Comparison of ENCODE assay signal across 23 cellular contexts in genomic region chr2:139354518-139354917, GRCh38.
"Had no signal": no experiment of that assay in that cellular context is flagged by ENCODE, and none has a peak within 500 bp of the region (broad histone marks: within the 10 kb centered on the region; RNA-seq: fewer than 3 reads in every experiment).

No MANE protein-coding gene starts in this region.

- H3K27ac ChIP-seq: ascending aorta, body of pancreas, breast epithelium, KMS-11, PC-9, RWPE1 had no signal

- H3K9me3 ChIP-seq: ascending aorta had no signal

- H3K27me3 ChIP-seq: ascending aorta, body of pancreas, breast epithelium had no signal

- H3K36me3 ChIP-seq: ascending aorta, breast epithelium had no signal

- H3K4me1 ChIP-seq: ascending aorta, body of pancreas, breast epithelium had no signal

- DNase-seq: activated CD4-positive, alpha-beta T cell treated with anti-CD3 and anti-CD28 coated beads for 36 hours; activated CD4-positive, alpha-beta T cell treated with anti-CD3 and anti-CD28 coated beads, Interleukin-2, amount 10 ng/mL, durations not matched to agents 7 days and 5 days; activated CD4-positive, alpha-beta T cell treated with anti-CD3 and anti-CD28 coated beads, Interleukin-2, amount 50 U/mL, for 48 hours; activated CD8-positive, alpha-beta T cell treated with anti-CD3 and anti-CD28 coated beads, Interleukin-2, amount 10 ng/mL, durations not matched to agents 7 days and 5 days; activated gamma-delta T cell; activated naive CD4-positive, alpha-beta T cell treated with Interleukin-2 at 50 U/mL for 16 hours; activated naive CD8-positive, alpha-beta T cell treated with anti-CD3 and anti-CD28 coated beads, Interleukin-2, amount 10 ng/mL, durations not matched to agents 7 days and 5 days; activated T-cell treated with anti-CD3 and anti-CD28 coated beads, Interleukin-2, amount 50 U/mL, for 24 hours; NCI-H1092 treated with DMSO at 0.1 percent for 48 hours; NCI-H1436; NCI-H1930; NCI-H2081 treated with DMSO at 0.1 percent for 48 hours; NCI-H510A treated with DMSO at 0.1 percent for 48 hours; NCI-H526 treated with DMSO at 0.1 percent for 48 hours; T1000 had no signal

- H3K4me3 ChIP-seq: ascending aorta, body of pancreas, breast epithelium, PC-9 had no signal

- ATAC-seq: activated CD4-positive, alpha-beta T cell treated with anti-CD3 and anti-CD28 coated beads for 36 hours; activated CD4-positive, CD25-positive, alpha-beta regulatory T cell treated with anti-CD3 and anti-CD28 coated beads, Interleukin-2, amount 50 U/mL, for 24 hours; activated CD8-positive, alpha-beta T cell treated with anti-CD3 and anti-CD28 coated beads, Interleukin-2, amount 10 ng/mL, durations not matched to agents 7 days and 5 days; body of pancreas; Right ventricle myocardium inferior had no signal
